In the genomic region with DNA sequence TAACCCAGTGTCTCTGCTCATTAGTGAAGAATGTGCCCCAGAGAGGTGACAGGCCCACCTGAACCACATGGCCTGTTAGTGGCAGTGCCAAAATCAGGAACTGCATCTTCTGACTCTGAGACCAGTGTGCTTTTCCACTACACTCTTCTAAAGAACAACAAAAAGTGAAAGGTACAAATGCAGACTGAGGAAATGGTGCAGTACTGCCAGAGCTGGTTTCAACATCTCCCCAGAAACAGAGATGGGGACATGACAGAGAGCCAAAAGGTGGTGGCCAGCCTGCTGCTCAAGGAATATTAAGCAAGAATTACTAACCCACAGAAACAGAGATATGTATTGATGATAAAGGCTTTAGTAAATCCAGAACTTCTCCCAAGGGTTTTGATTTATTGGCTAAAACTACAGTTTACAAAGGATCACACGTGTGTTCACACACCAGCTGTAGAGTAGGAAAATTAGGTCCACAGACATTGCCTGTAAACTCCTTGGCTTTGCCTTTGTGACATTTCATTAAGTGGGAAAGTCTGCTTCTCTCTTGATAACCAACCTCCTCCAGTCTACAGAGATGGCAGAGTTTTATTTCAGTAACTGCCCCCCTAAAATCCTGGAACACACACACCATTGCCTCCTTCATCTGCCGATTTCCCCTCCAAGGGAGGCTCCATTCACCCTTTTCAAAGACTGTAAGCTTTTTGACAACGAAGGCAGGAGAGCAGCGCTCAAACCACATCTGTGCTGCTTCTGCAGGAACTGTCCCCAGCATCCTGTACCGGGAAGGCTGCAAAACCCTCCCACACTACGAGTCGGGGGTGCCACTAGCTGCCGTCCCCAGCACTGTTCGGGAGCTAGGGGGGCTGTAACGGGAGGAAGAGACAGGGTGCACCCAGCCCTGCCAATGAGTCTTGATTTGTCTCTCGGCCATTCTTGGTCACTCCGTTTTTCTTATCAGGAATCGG, we compare ENCODE assay signal across 9 cellular contexts. TPM values are rescaled to one million over a fixed set of nuclear protein-coding genes. Genes with fewer than 3 reads are reported as not detected.
DNase-seq lines count a peak whose midpoint lies in the region; ATAC-seq and TF ChIP-seq lines count a peak whose summit lies in the region.
"Had no signal": no experiment of that assay in that cellular context is flagged by ENCODE, and none has a peak within 500 bp of the region (broad histone marks: within the 10 kb centered on the region; RNA-seq: fewer than 3 reads in every experiment).

No MANE protein-coding gene starts in this region.

- ATAC-seq in HG02885 (IDR thresholded peaks at IDR 0.05; ENCODE audit: poor library complexity, unreplicated experiment): peak; percentile 78

- H3K4me1 ChIP-seq in tibial artery: peaks cover 0 to 7% (median 0%) of the 10 kb centered on the region in 4 donors

- peak; percentile 14 for DNase-seq in activated CD4-positive, alpha-beta memory T cell treated with anti-CD3 and anti-CD28 coated beads, Interleukin-2, amount 10 ng/mL, durations not matched to agents 7 days and 5 days
- DNase-seq in activated CD4-positive, alpha-beta memory T cell treated with anti-CD3 and anti-CD28 coated beads for 36 hours: no peak
- DNase-seq in RWPE1 (ENCODE audit: low spot score) (no peak), tibial artery (peak; percentile 68 to 77), middle frontal gyrus (ENCODE audit: extremely low spot score, low spot score) (no peak), NCI-H748 (lab: John Stamatoyannopoulos, UW; ENCODE audit: unreplicated experiment) (no peak), immature natural killer cell (no peak)
- DNase-seq: RPMI8226 had no signal

- H3K27ac Mint-ChIP-seq in activated CD4-positive, alpha-beta memory T cell treated with anti-CD3 and anti-CD28 coated beads, Interleukin-2, amount 10 ng/mL, durations not matched to agents 7 days and 5 days: no peak overlapping the region
- no peak overlapping the region for H3K27ac Mint-ChIP-seq in activated CD4-positive, alpha-beta memory T cell treated with anti-CD3 and anti-CD28 coated beads for 36 hours
- H3K27ac Mint-ChIP-seq in immature natural killer cell: no peak overlapping the region

- H3K36me3 Mint-ChIP-seq in activated CD4-positive, alpha-beta memory T cell treated with anti-CD3 and anti-CD28 coated beads, Interleukin-2, amount 10 ng/mL, durations not matched to agents 7 days and 5 days (ENCODE audit: low read depth): no peaks in the 10 kb centered on the region
- no peaks in the 10 kb centered on the region for H3K36me3 Mint-ChIP-seq in activated CD4-positive, alpha-beta memory T cell treated with anti-CD3 and anti-CD28 coated beads for 36 hours
- H3K36me3 Mint-ChIP-seq in immature natural killer cell: no peaks in the 10 kb centered on the region

- intact Hi-C loops in activated CD4-positive, alpha-beta memory T cell treated with anti-CD3 and anti-CD28 coated beads for 36 hours (cut with micrococcal nuclease): loop anchor here (1.0 kb wide), 1 partner anchor 28 kb away; no protein-coding TSS in a partner anchor
- intact Hi-C loops in tibial artery (cut with DNase I; ENCODE audit: low total_unique reads): loop anchor here (5.0 kb wide), 1 partner anchor 1160 kb away; no protein-coding TSS in a partner anchor

- POLR2A ChIA-PET in activated CD4-positive, alpha-beta memory T cell treated with anti-CD3 and anti-CD28 coated beads, Interleukin-2, amount 10 ng/mL, durations not matched to agents 7 days and 5 days (lab: Charles Lee): no interaction called here
- POLR2A ChIA-PET in activated CD4-positive, alpha-beta memory T cell treated with anti-CD3 and anti-CD28 coated beads for 36 hours (lab: Charles Lee): no interaction called here
- POLR2A ChIA-PET in RWPE1 (lab: Yijun Ruan, JAX; ENCODE audit: low non-redundant PET): no interaction called here

- peak overlapping the region; percentile 5; the same call in 1 of the 2 replicates for H3K27ac ChIP-seq in RWPE1
- no peak overlapping the region for H3K27ac ChIP-seq in tibial artery

- no peaks in the 10 kb centered on the region for H3K27me3 ChIP-seq in tibial artery

- no peaks in the 10 kb centered on the region for H3K9me3 ChIP-seq in tibial artery

- no peak overlapping the region for H3K4me3 ChIP-seq in tibial artery

- no peak overlapping the region for H3K4me3 Mint-ChIP-seq in activated CD4-positive, alpha-beta memory T cell treated with anti-CD3 and anti-CD28 coated beads, Interleukin-2, amount 10 ng/mL, durations not matched to agents 7 days and 5 days
- H3K4me3 Mint-ChIP-seq in activated CD4-positive, alpha-beta memory T cell treated with anti-CD3 and anti-CD28 coated beads for 36 hours: no peak overlapping the region
- H3K4me3 Mint-ChIP-seq in immature natural killer cell: no peak overlapping the region

- H3K27me3 Mint-ChIP-seq in activated CD4-positive, alpha-beta memory T cell treated with anti-CD3 and anti-CD28 coated beads, Interleukin-2, amount 10 ng/mL, durations not matched to agents 7 days and 5 days: peaks cover 25% of the 10 kb centered on the region
- peaks cover 20% of the 10 kb centered on the region for H3K27me3 Mint-ChIP-seq in activated CD4-positive, alpha-beta memory T cell treated with anti-CD3 and anti-CD28 coated beads for 36 hours
- peaks cover 2 to 10% (median 7%) of the 10 kb centered on the region in 3 donors for H3K27me3 Mint-ChIP-seq in immature natural killer cell (ENCODE audit: low read depth in 3 of 3)

- CTCF ChIA-PET in activated CD4-positive, alpha-beta memory T cell treated with anti-CD3 and anti-CD28 coated beads, Interleukin-2, amount 10 ng/mL, durations not matched to agents 7 days and 5 days (lab: Charles Lee): no interaction called here
- CTCF ChIA-PET in activated CD4-positive, alpha-beta memory T cell treated with anti-CD3 and anti-CD28 coated beads for 36 hours (lab: Charles Lee): interaction anchor here (0.6 kb wide), 1 partner anchor 85 kb away, joined by 4 read pairs; no protein-coding TSS in a partner anchor
- CTCF ChIA-PET in RWPE1 (lab: Yijun Ruan, JAX): no interaction called here

- peaks cover 23% of the 10 kb centered on the region for H3K4me1 Mint-ChIP-seq in activated CD4-positive, alpha-beta memory T cell treated with anti-CD3 and anti-CD28 coated beads, Interleukin-2, amount 10 ng/mL, durations not matched to agents 7 days and 5 days
- H3K4me1 Mint-ChIP-seq in activated CD4-positive, alpha-beta memory T cell treated with anti-CD3 and anti-CD28 coated beads for 36 hours (ENCODE audit: low read depth): peaks cover 24% of the 10 kb centered on the region
- no peaks in the 10 kb centered on the region for H3K4me1 Mint-ChIP-seq in immature natural killer cell

- H3K9me3 Mint-ChIP-seq in activated CD4-positive, alpha-beta memory T cell treated with anti-CD3 and anti-CD28 coated beads, Interleukin-2, amount 10 ng/mL, durations not matched to agents 7 days and 5 days: no peaks in the 10 kb centered on the region
- H3K9me3 Mint-ChIP-seq in activated CD4-positive, alpha-beta memory T cell treated with anti-CD3 and anti-CD28 coated beads for 36 hours: no peaks in the 10 kb centered on the region
- no peaks in the 10 kb centered on the region for H3K9me3 Mint-ChIP-seq in immature natural killer cell

- no peaks in the 10 kb centered on the region for H3K36me3 ChIP-seq in tibial artery

- TF ChIP-seq CTCF in RWPE1 (conservative IDR thresholded peaks at IDR 0.05; ENCODE audit: low read depth) (no peak), tibial artery (IDR thresholded peaks at IDR 0.05) (no peak)

RNA-seq across cellular contexts. Expression of a gene that starts 29.8 kb away (rescaled TPM):
- 1 to 10 TPM; 1.7 to 1.8 TPM for total RNA-seq in activated CD4-positive, alpha-beta memory T cell treated with anti-CD3 and anti-CD28 coated beads, Interleukin-2, amount 10 ng/mL, durations not matched to agents 7 days and 5 days
- 1 to 10 TPM; 4.7 TPM for total RNA-seq in activated CD4-positive, alpha-beta memory T cell treated with anti-CD3 and anti-CD28 coated beads for 36 hours
- polyA plus RNA-seq in immature natural killer cell: under 1 TPM in 1 of 3 donors, not detected in 2; 0.10 TPM

Comparison
In these comparisons a context has a peak if more than half of its experiments do, and no peak if none do; other contexts are left out.
1. DNase-seq: peak in activated CD4-positive, alpha-beta memory T cell treated with anti-CD3 and anti-CD28 coated beads, Interleukin-2, amount 10 ng/mL, durations not matched to agents 7 days and 5 days (single experiment) and tibial artery (2 of 2); none in activated CD4-positive, alpha-beta memory T cell treated with anti-CD3 and anti-CD28 coated beads for 36 hours (single experiment), RWPE1 (single experiment), middle frontal gyrus (single experiment), NCI-H748 (single experiment) and immature natural killer cell (0 of 3).